ENCODE assay signal across 1 cellular context in the genomic region with DNA sequence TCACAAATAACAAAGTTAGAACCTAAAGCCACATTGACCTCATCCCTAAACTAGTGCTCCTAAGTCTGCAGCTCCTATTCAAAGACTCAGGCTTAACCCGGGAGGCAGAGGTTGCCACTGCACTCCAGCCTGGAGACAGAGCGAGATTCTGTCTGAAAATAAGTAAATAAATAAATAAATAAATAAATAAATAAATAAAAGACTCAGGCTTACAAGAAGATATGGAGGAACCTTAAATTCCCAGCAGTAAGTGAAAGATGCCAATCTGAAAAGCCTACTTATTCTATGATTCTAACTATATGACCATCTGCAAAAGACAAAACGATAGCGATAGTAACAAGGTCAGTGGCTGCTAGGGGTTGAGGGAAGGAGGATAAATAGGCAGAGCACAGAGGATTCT.
TF ChIP-seq lines count a peak whose summit lies in the region.

No MANE protein-coding gene starts in this region.

TF ChIP-seq in HEK293, 187 proteins besides CTCF, POLR2A, EP300 and RAD21 (continued from another document):
- TF ChIP-seq, protein P1, sequence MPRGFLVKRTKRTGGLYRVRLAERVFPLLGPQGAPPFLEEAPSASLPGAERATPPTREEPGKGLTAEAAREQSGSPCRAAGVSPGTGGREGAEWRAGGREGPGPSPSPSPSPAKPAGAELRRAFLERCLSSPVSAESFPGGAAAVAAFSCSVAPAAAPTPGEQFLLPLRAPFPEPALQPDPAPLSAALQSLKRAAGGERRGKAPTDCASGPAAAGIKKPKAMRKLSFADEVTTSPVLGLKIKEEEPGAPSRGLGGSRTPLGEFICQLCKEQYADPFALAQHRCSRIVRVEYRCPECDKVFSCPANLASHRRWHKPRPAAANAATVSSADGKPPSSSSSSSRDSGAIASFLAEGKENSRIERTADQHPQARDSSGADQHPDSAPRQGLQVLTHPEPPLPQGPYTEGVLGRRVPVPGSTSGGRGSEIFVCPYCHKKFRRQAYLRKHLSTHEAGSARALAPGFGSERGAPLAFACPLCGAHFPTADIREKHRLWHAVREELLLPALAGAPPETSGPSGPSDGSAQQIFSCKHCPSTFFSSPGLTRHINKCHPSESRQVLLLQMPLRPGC (tag by site-specific recombination; IDR thresholded peaks at IDR 0.05) = no peak
- TF ChIP-seq OVOL3 (tag by site-specific recombination; IDR thresholded peaks at IDR 0.05) = no peak
- TF ChIP-seq, protein P2, sequence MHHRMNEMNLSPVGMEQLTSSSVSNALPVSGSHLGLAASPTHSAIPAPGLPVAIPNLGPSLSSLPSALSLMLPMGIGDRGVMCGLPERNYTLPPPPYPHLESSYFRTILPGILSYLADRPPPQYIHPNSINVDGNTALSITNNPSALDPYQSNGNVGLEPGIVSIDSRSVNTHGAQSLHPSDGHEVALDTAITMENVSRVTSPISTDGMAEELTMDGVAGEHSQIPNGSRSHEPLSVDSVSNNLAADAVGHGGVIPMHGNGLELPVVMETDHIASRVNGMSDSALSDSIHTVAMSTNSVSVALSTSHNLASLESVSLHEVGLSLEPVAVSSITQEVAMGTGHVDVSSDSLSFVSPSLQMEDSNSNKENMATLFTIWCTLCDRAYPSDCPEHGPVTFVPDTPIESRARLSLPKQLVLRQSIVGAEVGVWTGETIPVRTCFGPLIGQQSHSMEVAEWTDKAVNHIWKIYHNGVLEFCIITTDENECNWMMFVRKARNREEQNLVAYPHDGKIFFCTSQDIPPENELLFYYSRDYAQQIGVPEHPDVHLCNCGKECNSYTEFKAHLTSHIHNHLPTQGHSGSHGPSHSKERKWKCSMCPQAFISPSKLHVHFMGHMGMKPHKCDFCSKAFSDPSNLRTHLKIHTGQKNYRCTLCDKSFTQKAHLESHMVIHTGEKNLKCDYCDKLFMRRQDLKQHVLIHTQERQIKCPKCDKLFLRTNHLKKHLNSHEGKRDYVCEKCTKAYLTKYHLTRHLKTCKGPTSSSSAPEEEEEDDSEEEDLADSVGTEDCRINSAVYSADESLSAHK (tag by site-specific recombination; IDR thresholded peaks at IDR 0.05) = no peak
- no peak for TF ChIP-seq ZBTB20 (tag by site-specific recombination; IDR thresholded peaks at IDR 0.05)
- no peak for TF ChIP-seq ZNF48 (tag by site-specific recombination; IDR thresholded peaks at IDR 0.05)
- peak; percentile 47 for TF ChIP-seq ZNF426 (tag by site-specific recombination; IDR thresholded peaks at IDR 0.05)
- peak; percentile 56; the same call in 1 of the 2 replicates for TF ChIP-seq ZNF394 (tag by site-specific recombination; IDR thresholded peaks at IDR 0.05; ENCODE audit: borderline replicate concordance)
- TF ChIP-seq ZNF473 (tag by site-specific recombination; IDR thresholded peaks at IDR 0.05) = no peak
- TF ChIP-seq, protein P3, sequence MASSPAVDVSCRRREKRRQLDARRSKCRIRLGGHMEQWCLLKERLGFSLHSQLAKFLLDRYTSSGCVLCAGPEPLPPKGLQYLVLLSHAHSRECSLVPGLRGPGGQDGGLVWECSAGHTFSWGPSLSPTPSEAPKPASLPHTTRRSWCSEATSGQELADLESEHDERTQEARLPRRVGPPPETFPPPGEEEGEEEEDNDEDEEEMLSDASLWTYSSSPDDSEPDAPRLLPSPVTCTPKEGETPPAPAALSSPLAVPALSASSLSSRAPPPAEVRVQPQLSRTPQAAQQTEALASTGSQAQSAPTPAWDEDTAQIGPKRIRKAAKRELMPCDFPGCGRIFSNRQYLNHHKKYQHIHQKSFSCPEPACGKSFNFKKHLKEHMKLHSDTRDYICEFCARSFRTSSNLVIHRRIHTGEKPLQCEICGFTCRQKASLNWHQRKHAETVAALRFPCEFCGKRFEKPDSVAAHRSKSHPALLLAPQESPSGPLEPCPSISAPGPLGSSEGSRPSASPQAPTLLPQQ (tag by site-specific recombination; IDR thresholded peaks at IDR 0.05) = no peak
- no peak for TF ChIP-seq ZNF571 (tag by site-specific recombination; IDR thresholded peaks at IDR 0.05)
- TF ChIP-seq ZNF37A (tag by site-specific recombination; IDR thresholded peaks at IDR 0.05) = no peak
- no peak for TF ChIP-seq ZNF19 (tag by site-specific recombination; IDR thresholded peaks at IDR 0.05; ENCODE audit: low read depth)
- TF ChIP-seq, protein P4, sequence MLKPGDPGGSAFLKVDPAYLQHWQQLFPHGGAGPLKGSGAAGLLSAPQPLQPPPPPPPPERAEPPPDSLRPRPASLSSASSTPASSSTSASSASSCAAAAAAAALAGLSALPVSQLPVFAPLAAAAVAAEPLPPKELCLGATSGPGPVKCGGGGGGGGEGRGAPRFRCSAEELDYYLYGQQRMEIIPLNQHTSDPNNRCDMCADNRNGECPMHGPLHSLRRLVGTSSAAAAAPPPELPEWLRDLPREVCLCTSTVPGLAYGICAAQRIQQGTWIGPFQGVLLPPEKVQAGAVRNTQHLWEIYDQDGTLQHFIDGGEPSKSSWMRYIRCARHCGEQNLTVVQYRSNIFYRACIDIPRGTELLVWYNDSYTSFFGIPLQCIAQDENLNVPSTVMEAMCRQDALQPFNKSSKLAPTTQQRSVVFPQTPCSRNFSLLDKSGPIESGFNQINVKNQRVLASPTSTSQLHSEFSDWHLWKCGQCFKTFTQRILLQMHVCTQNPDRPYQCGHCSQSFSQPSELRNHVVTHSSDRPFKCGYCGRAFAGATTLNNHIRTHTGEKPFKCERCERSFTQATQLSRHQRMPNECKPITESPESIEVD (tag by site-specific recombination; IDR thresholded peaks at IDR 0.05) = no peak
- no peak for TF ChIP-seq YY1 (tag by site-specific recombination; IDR thresholded peaks at IDR 0.05)
